8 cellular contexts compared by ENCODE assay signal in the genomic region with DNA sequence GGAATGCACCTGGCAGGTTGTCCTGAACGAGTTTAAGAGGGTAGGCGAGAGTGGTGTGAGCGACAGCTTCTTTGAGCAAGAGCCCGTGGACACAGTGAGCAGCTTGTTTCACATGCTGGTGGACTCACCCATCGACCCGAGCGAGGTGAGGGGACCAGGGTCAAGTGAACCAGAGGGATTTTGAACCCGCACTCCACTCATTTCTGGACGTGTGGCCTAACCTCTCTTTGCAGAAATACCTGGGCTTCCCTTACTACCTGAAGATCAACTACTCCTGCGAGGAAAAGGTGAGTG. TPM values are rescaled to one million over a fixed set of nuclear protein-coding genes. Genes with fewer than 3 reads are reported as not detected.
DNase-seq lines count a peak whose midpoint lies in the region; ATAC-seq, FAIRE-seq and TF ChIP-seq lines count a peak whose summit lies in the region.

No MANE protein-coding gene starts in this region.

- H3K9me3 ChIP-seq in esophagus (ENCODE audit: control insufficient read depth in 2 of 2, insufficient read depth in 1 of 2, low read depth in 1 of 2, low read length in 1 of 2) = no peaks in the 10 kb centered on the region

- CTCF ChIA-PET in RWPE1 (lab: Yijun Ruan, JAX) = no interaction called here

- H3K36me3 ChIP-seq in esophagus (ENCODE audit: control insufficient read depth in 2 of 2, insufficient read depth in 2 of 2, low read length in 1 of 2) = peaks cover 0 to 3% of the 10 kb centered on the region in 2 donors

- H3K4me3 ChIP-seq in GM12864 (ENCODE audit: low read depth, low read length) (peak overlapping the region; percentile 55), esophagus (ENCODE audit: low read depth in 1 of 2, low read length in 2 of 2) (peak overlapping the region; percentile 34 to 59), retinal pigment epithelial cell (ENCODE audit: low read length) (peak overlapping the region; percentile 90)

- no peaks in the 10 kb centered on the region for H3K27me3 ChIP-seq in esophagus (ENCODE audit: control insufficient read depth in 1 of 2, insufficient read depth in 2 of 2, low read length in 2 of 2)

- no peak for TF ChIP-seq CTCF in GM12864 (IDR thresholded peaks at IDR 0.05; ENCODE audit: low read depth, low read length, missing control alignments)
- no peak for TF ChIP-seq CTCF in RWPE1 (conservative IDR thresholded peaks at IDR 0.05; ENCODE audit: low read depth)
- TF ChIP-seq CTCF in retinal pigment epithelial cell (conservative IDR thresholded peaks at IDR 0.05; ENCODE audit: low read depth, low read length) = no peak

- H3K27ac ChIP-seq in RWPE1 (peak overlapping the region; percentile 94), esophagus (ENCODE audit: low read depth in 2 of 2, low read length in 1 of 2) (peak overlapping the region; percentile 67 to 98)

- H3K4me1 ChIP-seq in esophagus (ENCODE audit: control insufficient read depth in 2 of 2, insufficient read depth in 2 of 2, low read length in 1 of 2) = peaks cover 0 to 5% of the 10 kb centered on the region in 2 donors

- WGBS in esophagus, 2 donors = 54 to 55% methylated on average over 10 of the region's 10 CpGs

- ATAC-seq in GM19452 (IDR thresholded peaks at IDR 0.05; ENCODE audit: unreplicated experiment) = no peak

- FAIRE-seq in GM19239 (lab: Jason Lieb, UNC) = no peak

- POLR2A ChIA-PET in RWPE1 (lab: Yijun Ruan, JAX; ENCODE audit: low non-redundant PET) = no interaction called here

- DNase-seq in GM12864 (ENCODE audit: low read depth) (no peak), RWPE1 (ENCODE audit: low spot score) (no peak), retinal pigment epithelial cell (ENCODE audit: low read depth) (no peak), GM03348 (ENCODE audit: low spot score) (no peak), SW 1271 (lab: John Stamatoyannopoulos, UW) (no peak), GM19239 (ENCODE audit: insufficient read length, low spot score) (no peak)

RNA-seq across cellular contexts. Expression of a gene that starts 1.7 kb away (rescaled TPM):
- 1 to 10 TPM; 1.4 to 5.0 TPM for polyA plus RNA-seq in esophagus

RNA-seq across cellular contexts. Expression of a gene that starts 17.7 kb away (rescaled TPM):
- 10 to 100 TPM; 19.5 to 30.2 TPM for polyA plus RNA-seq in esophagus

RNA-seq across cellular contexts. Expression of a gene that starts 21.6 kb away (rescaled TPM):
- polyA plus RNA-seq in esophagus = 10 to 100 TPM; 26.0 to 40.3 TPM

RNA-seq across cellular contexts. Expression of a gene that starts 33.3 kb away (rescaled TPM):
- polyA plus RNA-seq in esophagus = 1,000 to 10,000 TPM in 1 of 2 donors, 100 to 1,000 TPM in 1; 826 to 1,919 TPM

RNA-seq across cellular contexts. Expression of a gene that starts 37.1 kb away (rescaled TPM):
- polyA plus RNA-seq in esophagus = 100 to 1,000 TPM in 1 of 2 donors, 10 to 100 TPM in 1; 46.7 to 162 TPM
